In genomic region chr12:109878247-109878625, GRCh38 we compare ENCODE assay signal across 13 cellular contexts. TPM values are rescaled to one million over a fixed set of nuclear protein-coding genes. Genes with fewer than 3 reads are reported as not detected.
DNase-seq lines count a peak whose midpoint lies in the region; ATAC-seq and TF ChIP-seq lines count a peak whose summit lies in the region.
"Had no signal": no experiment of that assay in that cellular context is flagged by ENCODE, and none has a peak within 500 bp of the region (broad histone marks: within the 10 kb centered on the region; RNA-seq: fewer than 3 reads in every experiment).

No MANE protein-coding gene starts in this region.

- no peak for DNase-seq in CD8-positive, alpha-beta T cell
- no peak for DNase-seq in OCI-LY7 (ENCODE audit: low spot score)
- DNase-seq in endodermal cell, result no peak
- no peak for DNase-seq in neural crest cell (ENCODE audit: low read depth, low spot score)
- no peak for DNase-seq in stimulated activated naive CD4-positive, alpha-beta T cell (lab: John Stamatoyannopoulos, UW)
- DNase-seq in NCI-H774 (lab: John Stamatoyannopoulos, UW), result no peak
- no peak for DNase-seq in stimulated activated CD4-positive, alpha-beta T cell treated with anti-CD3 and anti-CD28 coated beads, Interleukin-2, amount 100 ng/mL, for 48 hours
- DNase-seq: body of pancreas; NCI-H2081 treated with DMSO at 0.1 percent for 48 hours; stimulated activated CD4-positive, alpha-beta T cell treated with anti-CD3 and anti-CD28 coated beads, Interleukin-12 subunit alpha, Interleukin-12 subunit beta, amount 100 ng/mL, for 4 hours; stimulated activated CD8-positive, alpha-beta memory T cell treated with anti-CD3 and anti-CD28 coated beads, Interleukin-4, amount 100 ng/mL, for 48 hours; T-helper 1 cell had no signal

- peaks cover 56% of the 10 kb centered on the region for H3K4me1 Mint-ChIP-seq in CD8-positive, alpha-beta T cell (ENCODE audit: low read depth)
- H3K4me1 Mint-ChIP-seq in endodermal cell, result peaks cover 49% of the 10 kb centered on the region
- H3K4me1 Mint-ChIP-seq in neural crest cell, result peaks cover 50% of the 10 kb centered on the region

- H3K27ac ChIP-seq in CD8-positive, alpha-beta T cell (ENCODE audit: low read depth, low read length), result no peak overlapping the region
- H3K27ac ChIP-seq in OCI-LY7 (ENCODE audit: low read depth, low read length, poor library complexity, severe bottlenecking) (no peak overlapping the region), endodermal cell (ENCODE audit: low read depth, low read length) (no peak overlapping the region)
- H3K27ac ChIP-seq: body of pancreas had no signal

- no peak overlapping the region for H3K9ac ChIP-seq in endodermal cell (ENCODE audit: extremely low read depth, low read length, poor library complexity, severe bottlenecking)

- no peak for TF ChIP-seq CTCF in CD8-positive, alpha-beta T cell (IDR thresholded peaks at IDR 0.05)
- TF ChIP-seq CTCF in OCI-LY7 (conservative IDR thresholded peaks at IDR 0.05; ENCODE audit: low read length), result no peak
- TF ChIP-seq CTCF in endodermal cell (conservative IDR thresholded peaks at IDR 0.05), result no peak
- TF ChIP-seq CTCF in neural crest cell (conservative IDR thresholded peaks at IDR 0.05), result no peak

- no peak for ATAC-seq in CD8-positive, alpha-beta T cell
- ATAC-seq in esophagus mucosa, result no peak
- ATAC-seq: body of pancreas had no signal

- no peaks in the 10 kb centered on the region for H3K36me3 ChIP-seq in CD8-positive, alpha-beta T cell (ENCODE audit: insufficient read depth, low read length)
- H3K36me3 ChIP-seq in OCI-LY7 (ENCODE audit: insufficient read depth, low read length), result no peaks in the 10 kb centered on the region
- H3K36me3 ChIP-seq in endodermal cell (ENCODE audit: control insufficient read depth, insufficient read depth, low read length), result no peaks in the 10 kb centered on the region

- no peaks in the 10 kb centered on the region for H3K9me3 ChIP-seq in CD8-positive, alpha-beta T cell (ENCODE audit: low read length)
- H3K9me3 ChIP-seq in OCI-LY7 (ENCODE audit: low read length) (no peaks in the 10 kb centered on the region), endodermal cell (ENCODE audit: control insufficient read depth, low read length) (no peaks in the 10 kb centered on the region)
- H3K9me3 ChIP-seq: body of pancreas had no signal

- POLR2A ChIA-PET in CD8-positive, alpha-beta T cell (lab: Charles Lee), result interaction anchor here (1.9 kb wide), 1 partner anchor 10 kb away, joined by 6 read pairs; no protein-coding TSS in a partner anchor
- POLR2A ChIA-PET in OCI-LY7 (lab: Charles Lee), result no interaction called here

- peak overlapping the region; percentile 89; the same call in 1 of the 2 replicates for H3K4me2 ChIP-seq in OCI-LY7 (ENCODE audit: low read length)

- H3K36me3 Mint-ChIP-seq in CD8-positive, alpha-beta T cell, result peaks cover 8% of the 10 kb centered on the region
- H3K36me3 Mint-ChIP-seq in endodermal cell (ENCODE audit: low read depth) (no peaks in the 10 kb centered on the region), neural crest cell (ENCODE audit: low read depth) (no peaks in the 10 kb centered on the region)

- no peaks in the 10 kb centered on the region for H3K27me3 ChIP-seq in CD8-positive, alpha-beta T cell (ENCODE audit: insufficient read depth, low read length)
- no peaks in the 10 kb centered on the region for H3K27me3 ChIP-seq in endodermal cell (ENCODE audit: control insufficient read depth, insufficient read depth, low read length, poor library complexity, severe bottlenecking)
- H3K27me3 ChIP-seq: body of pancreas had no signal

- no peak overlapping the region for H3K27ac Mint-ChIP-seq in CD8-positive, alpha-beta T cell
- no peak overlapping the region for H3K27ac Mint-ChIP-seq in endodermal cell
- no peak overlapping the region for H3K27ac Mint-ChIP-seq in neural crest cell (ENCODE audit: unreplicated experiment)

- no peaks in the 10 kb centered on the region; the same call in 1 of the 2 replicates for H4K20me1 ChIP-seq in OCI-LY7 (ENCODE audit: insufficient read depth, low read length)

- H3K79me2 ChIP-seq in OCI-LY7 (ENCODE audit: insufficient read depth, low read depth, low read length), result no peaks in the 10 kb centered on the region; the same call in 1 of the 2 replicates

- no peaks in the 10 kb centered on the region for H3K27me3 Mint-ChIP-seq in CD8-positive, alpha-beta T cell (ENCODE audit: low read depth)
- H3K27me3 Mint-ChIP-seq in endodermal cell (ENCODE audit: insufficient read depth), result no peaks in the 10 kb centered on the region
- H3K27me3 Mint-ChIP-seq in neural crest cell (ENCODE audit: low read depth), result peaks cover 25% of the 10 kb centered on the region

- no peaks in the 10 kb centered on the region for H3K9me2 ChIP-seq in OCI-LY7 (ENCODE audit: insufficient read depth, low read length)

- peak overlapping the region; percentile 96 for H3K4me3 Mint-ChIP-seq in CD8-positive, alpha-beta T cell
- H3K4me3 Mint-ChIP-seq in endodermal cell (peak overlapping the region; percentile 91), neural crest cell (peak overlapping the region; percentile 95)

- CTCF ChIA-PET in CD8-positive, alpha-beta T cell (lab: Charles Lee), result interaction anchor here (0.7 to 2.6 kb wide), 3 partner anchors 12 to 32 kb away, joined by 3 to 16 read pairs (median 7); no protein-coding TSS in a partner anchor
- CTCF ChIA-PET in OCI-LY7 (lab: Charles Lee; ENCODE audit: unreplicated experiment), result interaction anchor here (0.6 kb wide), 1 partner anchor 73 kb away, joined by 3 read pairs; no protein-coding TSS in a partner anchor

- no TSS peak for BruUV-seq in OCI-LY7 (replicated peaks; lab: Mats Ljungman, UMichigan)

- 88 to 100% methylated on average over 3 of the region's 3 CpGs for WGBS in endodermal cell (ENCODE audit: insufficient coverage in 1 of 2, insufficient read length in 1 of 2), 2 experiments

- H3K9me3 Mint-ChIP-seq in CD8-positive, alpha-beta T cell, result no peaks in the 10 kb centered on the region
- H3K9me3 Mint-ChIP-seq in endodermal cell (no peaks in the 10 kb centered on the region), neural crest cell (no peaks in the 10 kb centered on the region)

- H3K4me1 ChIP-seq in CD8-positive, alpha-beta T cell (ENCODE audit: insufficient read depth, low read length), result peaks cover 26% of the 10 kb centered on the region
- H3K4me1 ChIP-seq in OCI-LY7 (ENCODE audit: insufficient read depth, low read length, poor library complexity, severe bottlenecking) (peaks cover 38% of the 10 kb centered on the region), endodermal cell (ENCODE audit: control insufficient read depth, insufficient read depth, low read length) (peaks cover 4% of the 10 kb centered on the region)

- H3K4me3 ChIP-seq in CD8-positive, alpha-beta T cell (ENCODE audit: low read depth, low read length), result no peak overlapping the region
- H3K4me3 ChIP-seq in OCI-LY7 (ENCODE audit: low read depth, low read length, poor library complexity, severe bottlenecking) (no peak overlapping the region), endodermal cell (ENCODE audit: low read length) (no peak overlapping the region)
- H3K4me3 ChIP-seq: body of pancreas had no signal

- no peak overlapping the region for H2AFZ ChIP-seq in OCI-LY7 (ENCODE audit: low read length)

- intact Hi-C loops in CD8-positive, alpha-beta T cell (cut with DNase I, micrococcal nuclease), result loop anchor here (2.0 kb wide), 2 partner anchors 359 to 401 kb away; partner anchors contain the start of genes KCTD10 (in 1 of the 2) and UBE3B (in 1 of the 2)
- intact Hi-C loops in OCI-LY7 (cut with micrococcal nuclease; ENCODE audit: unreplicated experiment), result no loop called here

RNA-seq across cellular contexts. Expression of gene GLTP, which starts 2.1 kb away (rescaled TPM):
- 10 to 100 TPM; 36.9 to 40.7 TPM for total RNA-seq in CD8-positive, alpha-beta T cell
- total RNA-seq in OCI-LY7 (2014; rRNA removed; shearing (Covaris generic)), result 18.6 and 24.0 TPM in 2 replicates
- 27.1 and 27.3 TPM in 2 replicates for total RNA-seq in OCI-LY7 (2022)
- total RNA-seq in endodermal cell, result 10 to 100 TPM; 15.2 to 20.9 TPM
- 21.3 TPM for polyA plus RNA-seq in endodermal cell (2013, experiment 1 of 2)
- polyA plus RNA-seq in endodermal cell (2013, experiment 2 of 2), result 20.8 TPM
- total RNA-seq in neural crest cell, result 32.0 and 34.0 TPM in 2 replicates
- 362 TPM for total RNA-seq in esophagus mucosa

RNA-seq across cellular contexts. Expression of gene TCHP, which starts 21.8 kb away (rescaled TPM):
- total RNA-seq in CD8-positive, alpha-beta T cell, result 10 to 100 TPM; 11.4 to 15.7 TPM
- total RNA-seq in OCI-LY7 (2014; rRNA removed; shearing (Covaris generic)), result 13.3 and 15.0 TPM in 2 replicates
- total RNA-seq in OCI-LY7 (2022) (28.2 and 29.8 TPM in 2 replicates), endodermal cell (10 to 100 TPM; 26.1 to 31.9 TPM), neural crest cell (27.6 and 31.4 TPM in 2 replicates), esophagus mucosa (13.1 TPM)
- 19.2 TPM for polyA plus RNA-seq in endodermal cell (2013, experiment 1 of 2)
- polyA plus RNA-seq in endodermal cell (2013, experiment 2 of 2), result 16.8 TPM

RNA-seq across cellular contexts. Expression of gene TRPV4, which starts 45.0 kb away (rescaled TPM):
- total RNA-seq in CD8-positive, alpha-beta T cell, result not detected
- total RNA-seq in OCI-LY7 (2014; rRNA removed; shearing (Covaris generic)), result 2.1 TPM in 1 of 2 replicates, not detected in the other
- total RNA-seq in OCI-LY7 (2022), result not detected in 2 replicates
- 10 to 100 TPM; 14.0 to 14.2 TPM for total RNA-seq in endodermal cell
- polyA plus RNA-seq in endodermal cell (2013, experiment 1 of 2), result 2.4 TPM
- 2.6 TPM for polyA plus RNA-seq in endodermal cell (2013, experiment 2 of 2)
- total RNA-seq in neural crest cell, result 3.5 and 3.7 TPM in 2 replicates
- total RNA-seq in esophagus mucosa, result 7.3 TPM
